In the genomic region with DNA sequence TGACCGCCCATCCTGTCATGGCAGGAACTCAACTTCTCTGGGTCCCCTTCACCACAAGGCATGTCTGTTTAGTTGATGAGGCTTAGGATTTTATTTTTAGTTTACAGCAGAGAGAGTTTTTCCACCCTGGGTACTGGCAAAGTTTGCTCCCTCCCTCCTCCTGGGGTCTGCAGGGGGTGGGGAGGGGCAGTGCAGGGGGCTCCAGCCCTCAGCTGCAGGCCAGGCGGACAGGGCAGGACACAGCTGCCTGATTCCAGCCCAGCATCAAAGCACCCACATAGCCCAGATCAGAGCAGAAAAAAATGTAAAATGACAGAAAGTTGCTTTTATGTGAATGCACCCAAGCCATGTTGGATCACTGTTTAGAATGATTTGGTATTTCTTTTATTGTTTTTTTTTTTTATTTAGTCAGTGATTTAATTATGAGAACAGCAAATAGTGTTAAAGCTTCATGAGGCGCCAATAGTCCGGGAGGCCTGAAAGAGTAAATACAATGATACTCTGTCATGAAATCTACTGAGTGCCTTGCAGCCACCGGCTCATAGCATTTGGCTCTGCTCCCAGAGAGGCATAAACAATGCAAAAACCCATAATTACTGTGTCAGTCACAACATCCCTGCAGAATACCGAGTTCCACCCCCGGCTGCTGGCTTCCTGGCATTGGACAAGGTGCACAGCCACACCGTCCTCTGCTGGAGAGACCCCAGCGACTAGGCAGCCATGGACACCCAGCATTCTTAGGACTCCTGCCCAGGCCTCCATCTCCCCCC, we compare ENCODE assay signal across 8 cellular contexts.
A peak's percentile ranks its signal among the peaks of the same experiment; 100 is the strongest.
DNase-seq lines count a peak whose midpoint lies in the region; ATAC-seq, FAIRE-seq and TF ChIP-seq lines count a peak whose summit lies in the region.

No MANE protein-coding gene starts in this region.

- FAIRE-seq in GM12892 (lab: Jason Lieb, UNC), result no peak

- TF ChIP-seq POLR2A in GM12892 (IDR thresholded peaks at IDR 0.05; ENCODE audit: low read depth, low read length) (no peak), esophagus muscularis mucosa (IDR thresholded peaks at IDR 0.05; ENCODE audit: low read depth) (no peak)

- DNase-seq in NCI-H1694 treated with DMSO at 0.1 percent for 48 hours (lab: John Stamatoyannopoulos, UW), result peak; percentile 4
- DNase-seq in cerebellum (ENCODE audit: low spot score), result peak; percentile 16
- DNase-seq in upper lobe of right lung, result no peak
- no peak for DNase-seq in GM12892 (ENCODE audit: insufficient read length)
- DNase-seq in NCI-H187 treated with DMSO at 0.1 percent for 48 hours (lab: John Stamatoyannopoulos, UW), result no peak
- no peak for DNase-seq in esophagus muscularis mucosa (ENCODE audit: extremely low spot score)

- H3K9me3 ChIP-seq in mucosa of rectum (ENCODE audit: control insufficient read depth in 2 of 2, low read length in 2 of 2) (no peaks in the 10 kb centered on the region), upper lobe of right lung (no peaks in the 10 kb centered on the region), esophagus muscularis mucosa (peaks cover 0 to 13% (median 4%) of the 10 kb centered on the region in 4 donors)

- no peak for TF ChIP-seq EP300 in esophagus muscularis mucosa (IDR thresholded peaks at IDR 0.05)

- H3K27me3 ChIP-seq in mucosa of rectum (ENCODE audit: control insufficient read depth in 2 of 2, insufficient read depth in 2 of 2, low read length in 2 of 2) (no peaks in the 10 kb centered on the region), upper lobe of right lung (no peaks in the 10 kb centered on the region), esophagus muscularis mucosa (peaks cover 0 to 30% (median 0%) of the 10 kb centered on the region in 4 donors)

- H3K36me3 ChIP-seq in mucosa of rectum (ENCODE audit: control insufficient read depth in 2 of 2, insufficient read depth in 2 of 2, low read length in 2 of 2) (no peaks in the 10 kb centered on the region), upper lobe of right lung (no peaks in the 10 kb centered on the region), esophagus muscularis mucosa (no peaks in the 10 kb centered on the region)

- WGBS in esophagus muscularis mucosa, result 27% methylated on average over 9 of the region's 9 CpGs

- H3K4me3 ChIP-seq in mucosa of rectum (ENCODE audit: low read length in 2 of 2) (no peak overlapping the region), upper lobe of right lung (no peak overlapping the region), esophagus muscularis mucosa (no peak overlapping the region)

- peaks cover 6 to 10% of the 10 kb centered on the region in 2 donors for H3K4me1 ChIP-seq in mucosa of rectum (ENCODE audit: control insufficient read depth in 2 of 2, insufficient read depth in 2 of 2, low read length in 2 of 2)
- H3K4me1 ChIP-seq in upper lobe of right lung, result no peaks in the 10 kb centered on the region
- peaks cover 0 to 8% (median 3%) of the 10 kb centered on the region in 4 donors for H3K4me1 ChIP-seq in esophagus muscularis mucosa

- ATAC-seq in upper lobe of right lung, result no peak

- TF ChIP-seq CTCF in C4-2B (conservative IDR thresholded peaks at IDR 0.05) (no peak; the same call in 1 of the 2 replicates), upper lobe of right lung (IDR thresholded peaks at IDR 0.05) (no peak), esophagus muscularis mucosa (IDR thresholded peaks at IDR 0.05) (no peak)

- H3K27ac ChIP-seq in C4-2B (peak overlapping the region; percentile 91), mucosa of rectum (ENCODE audit: low read depth in 2 of 2, low read length in 2 of 2) (peak overlapping the region; percentile 39 to 43), upper lobe of right lung (no peak overlapping the region), esophagus muscularis mucosa (replicated peaks in 1 of 4) (no peak overlapping the region)

- intact Hi-C loops in upper lobe of right lung (cut with DNase I), result no loop called here
- intact Hi-C loops in esophagus muscularis mucosa (cut with DNase I), result no loop called here

- H3K9ac ChIP-seq in mucosa of rectum (ENCODE audit: low read depth in 1 of 2, low read length in 2 of 2), result no peak overlapping the region

Comparison
In these comparisons a context has a peak if more than half of its experiments do, and no peak if none do; other contexts are left out.
1. H3K27ac ChIP-seq: peak in C4-2B (single experiment) and mucosa of rectum (2 of 2); none in upper lobe of right lung (single experiment) and esophagus muscularis mucosa (0 of 4).
2. DNase-seq: peak in NCI-H1694 treated with DMSO at 0.1 percent for 48 hours (single experiment) and cerebellum (single experiment); none in upper lobe of right lung (single experiment), GM12892 (single experiment), NCI-H187 treated with DMSO at 0.1 percent for 48 hours (single experiment) and esophagus muscularis mucosa (single experiment).